In the genomic region with DNA sequence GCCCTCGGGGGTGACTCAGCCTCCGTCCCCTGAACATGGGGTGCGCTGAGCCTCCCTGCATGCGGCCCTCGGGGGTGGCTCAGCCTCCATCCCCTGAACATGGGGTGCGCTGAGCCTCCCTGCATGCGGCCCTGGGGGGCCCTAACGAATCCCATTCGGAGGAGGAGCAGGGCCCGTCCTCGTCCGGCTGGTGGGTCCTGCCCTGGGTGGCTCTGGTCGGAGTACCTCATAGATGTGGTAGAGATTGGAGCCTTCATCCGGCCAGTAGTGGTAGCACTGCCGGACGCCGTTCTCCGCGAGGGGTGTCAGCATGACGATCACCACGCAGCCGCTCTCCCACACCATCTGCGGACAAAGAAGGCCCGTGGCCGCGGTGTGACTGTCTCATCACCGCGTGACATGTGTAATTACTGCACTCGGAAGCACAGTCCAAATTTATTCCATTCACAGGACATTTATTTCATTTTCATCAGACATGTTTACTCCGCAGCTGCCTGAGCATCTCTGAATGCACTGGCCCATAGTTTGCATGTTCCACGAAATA, we compare ENCODE assay signal across 23 cellular contexts.
"Had no signal": no experiment of that assay in that cellular context is flagged by ENCODE, and none has a peak within 500 bp of the region (broad histone marks: within the 10 kb centered on the region; RNA-seq: fewer than 3 reads in every experiment).

No MANE protein-coding gene starts in this region.

- DNase-seq: dermis blood vessel endothelial cell; foreskin keratinocyte; left cardiac atrium; nucleus accumbens; psoas muscle; right cardiac atrium; sigmoid colon; stimulated activated CD4-positive, alpha-beta T cell treated with anti-CD3 and anti-CD28 coated beads, Interleukin-15, amount 100 ng/mL, for 24 hours; stimulated activated CD4-positive, alpha-beta T cell treated with anti-CD3 and anti-CD28 coated beads, Interleukin-2, amount 100 ng/mL, for 48 hours; stimulated activated naive CD4-positive, alpha-beta T cell treated with Interleukin-2 at 50 U/mL for 16 hours; stomach; thyroid gland; trophoblast cell had no signal

- H3K36me3 Mint-ChIP-seq: naive thymus-derived CD8-positive, alpha-beta T cell had no signal

- FAIRE-seq: endothelial cell of umbilical vein had no signal

- H3K4me2 ChIP-seq: hepatocyte, neural progenitor cell had no signal

- H2AFZ ChIP-seq: hepatocyte, neural progenitor cell had no signal

- ATAC-seq: foreskin keratinocyte, gastroesophageal sphincter, heart left ventricle, left cardiac atrium, left lung, psoas muscle, right cardiac atrium had no signal

- H3K36me3 ChIP-seq: esophagus muscularis mucosa, gastroesophageal sphincter, heart left ventricle, left lung, neural progenitor cell, sigmoid colon, thyroid gland had no signal

- H3K9me3 ChIP-seq: esophagus muscularis mucosa, gastroesophageal sphincter, heart left ventricle, left lung, psoas muscle, sigmoid colon, stomach, thyroid gland had no signal

- H3K27ac Mint-ChIP-seq: neural progenitor cell had no signal

- H3K9ac ChIP-seq: neural progenitor cell had no signal

- H3K9me3 Mint-ChIP-seq: central memory CD8-positive, alpha-beta T cell; naive thymus-derived CD8-positive, alpha-beta T cell; neural progenitor cell had no signal

- H3K4me1 ChIP-seq: esophagus muscularis mucosa, foreskin keratinocyte, gastroesophageal sphincter, heart left ventricle, left lung, psoas muscle, sigmoid colon, stomach, thyroid gland had no signal

- H3K4me3 Mint-ChIP-seq: neural progenitor cell had no signal

- H3K4me3 ChIP-seq: coronary artery, esophagus muscularis mucosa, gastroesophageal sphincter, heart left ventricle, hepatocyte, left lung, neural progenitor cell, psoas muscle, sigmoid colon, stomach, thyroid gland had no signal

- H3K79me2 ChIP-seq: hepatocyte had no signal

- H3K27ac ChIP-seq: coronary artery, esophagus muscularis mucosa, foreskin keratinocyte, gastroesophageal sphincter, heart left ventricle, hepatocyte, left lung, neural progenitor cell, psoas muscle, sigmoid colon, stomach, thyroid gland had no signal

- H3K27me3 ChIP-seq: foreskin keratinocyte, hepatocyte, stomach, thyroid gland had no signal
